In genomic region chr6:109236140-109237081, GRCh38 we compare ENCODE assay signal across 1 cellular context.
TF ChIP-seq lines count a peak whose summit lies in the region.

No MANE protein-coding gene starts in this region.

TF ChIP-seq in K562, 482 proteins besides CTCF, POLR2A, EP300 and RAD21 (continued from another document):
- no peak for TF ChIP-seq BRF1 (IDR thresholded peaks at IDR 0.05; ENCODE audit: borderline replicate concordance, extremely low read depth, insufficient read length)
- TF ChIP-seq ZNF583 (CRISPR knock-in tag; IDR thresholded peaks at IDR 0.05): 0 out of 2 replicates have a peak, but pooled peaks have one; percentile 18
- TF ChIP-seq, protein P1, sequence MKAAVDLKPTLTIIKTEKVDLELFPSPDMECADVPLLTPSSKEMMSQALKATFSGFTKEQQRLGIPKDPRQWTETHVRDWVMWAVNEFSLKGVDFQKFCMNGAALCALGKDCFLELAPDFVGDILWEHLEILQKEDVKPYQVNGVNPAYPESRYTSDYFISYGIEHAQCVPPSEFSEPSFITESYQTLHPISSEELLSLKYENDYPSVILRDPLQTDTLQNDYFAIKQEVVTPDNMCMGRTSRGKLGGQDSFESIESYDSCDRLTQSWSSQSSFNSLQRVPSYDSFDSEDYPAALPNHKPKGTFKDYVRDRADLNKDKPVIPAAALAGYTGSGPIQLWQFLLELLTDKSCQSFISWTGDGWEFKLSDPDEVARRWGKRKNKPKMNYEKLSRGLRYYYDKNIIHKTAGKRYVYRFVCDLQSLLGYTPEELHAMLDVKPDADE (conservative IDR thresholded peaks at IDR 0.05; ENCODE audit: control insufficient read depth, low read depth, low read length): peak; percentile 47; the same call in 1 of the 2 replicates
- TF ChIP-seq NR4A1 (CRISPR knock-in tag; IDR thresholded peaks at IDR 0.05): no peak
- peak; percentile 36; the same call in 1 of the 2 replicates for TF ChIP-seq NR4A1 (tag; IDR thresholded peaks at IDR 0.05)
- TF ChIP-seq CBFA2T3 (IDR thresholded peaks at IDR 0.05): peak; percentile 90
- 0 out of 2 replicates have a peak, but pooled peaks have one; percentile 12 for TF ChIP-seq GATAD2A (IDR thresholded peaks at IDR 0.05)
- TF ChIP-seq ZNF263 (CRISPR knock-in tag; IDR thresholded peaks at IDR 0.05; ENCODE audit: borderline replicate concordance): no peak
- TF ChIP-seq, protein P2, sequence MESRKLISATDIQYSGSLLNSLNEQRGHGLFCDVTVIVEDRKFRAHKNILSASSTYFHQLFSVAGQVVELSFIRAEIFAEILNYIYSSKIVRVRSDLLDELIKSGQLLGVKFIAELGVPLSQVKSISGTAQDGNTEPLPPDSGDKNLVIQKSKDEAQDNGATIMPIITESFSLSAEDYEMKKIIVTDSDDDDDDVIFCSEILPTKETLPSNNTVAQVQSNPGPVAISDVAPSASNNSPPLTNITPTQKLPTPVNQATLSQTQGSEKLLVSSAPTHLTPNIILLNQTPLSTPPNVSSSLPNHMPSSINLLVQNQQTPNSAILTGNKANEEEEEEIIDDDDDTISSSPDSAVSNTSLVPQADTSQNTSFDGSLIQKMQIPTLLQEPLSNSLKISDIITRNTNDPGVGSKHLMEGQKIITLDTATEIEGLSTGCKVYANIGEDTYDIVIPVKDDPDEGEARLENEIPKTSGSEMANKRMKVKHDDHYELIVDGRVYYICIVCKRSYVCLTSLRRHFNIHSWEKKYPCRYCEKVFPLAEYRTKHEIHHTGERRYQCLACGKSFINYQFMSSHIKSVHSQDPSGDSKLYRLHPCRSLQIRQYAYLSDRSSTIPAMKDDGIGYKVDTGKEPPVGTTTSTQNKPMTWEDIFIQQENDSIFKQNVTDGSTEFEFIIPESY (CRISPR knock-in tag; IDR thresholded peaks at IDR 0.05): peak; percentile 38; the same call in 1 of the 2 replicates
- TF ChIP-seq MTA2 (IDR thresholded peaks at IDR 0.05; ENCODE audit: low read depth): peak; percentile 44; the same call in 1 of the 2 replicates
- TF ChIP-seq NCOR1 (IDR thresholded peaks at IDR 0.05): peak; percentile 47
- TF ChIP-seq, protein P3, sequence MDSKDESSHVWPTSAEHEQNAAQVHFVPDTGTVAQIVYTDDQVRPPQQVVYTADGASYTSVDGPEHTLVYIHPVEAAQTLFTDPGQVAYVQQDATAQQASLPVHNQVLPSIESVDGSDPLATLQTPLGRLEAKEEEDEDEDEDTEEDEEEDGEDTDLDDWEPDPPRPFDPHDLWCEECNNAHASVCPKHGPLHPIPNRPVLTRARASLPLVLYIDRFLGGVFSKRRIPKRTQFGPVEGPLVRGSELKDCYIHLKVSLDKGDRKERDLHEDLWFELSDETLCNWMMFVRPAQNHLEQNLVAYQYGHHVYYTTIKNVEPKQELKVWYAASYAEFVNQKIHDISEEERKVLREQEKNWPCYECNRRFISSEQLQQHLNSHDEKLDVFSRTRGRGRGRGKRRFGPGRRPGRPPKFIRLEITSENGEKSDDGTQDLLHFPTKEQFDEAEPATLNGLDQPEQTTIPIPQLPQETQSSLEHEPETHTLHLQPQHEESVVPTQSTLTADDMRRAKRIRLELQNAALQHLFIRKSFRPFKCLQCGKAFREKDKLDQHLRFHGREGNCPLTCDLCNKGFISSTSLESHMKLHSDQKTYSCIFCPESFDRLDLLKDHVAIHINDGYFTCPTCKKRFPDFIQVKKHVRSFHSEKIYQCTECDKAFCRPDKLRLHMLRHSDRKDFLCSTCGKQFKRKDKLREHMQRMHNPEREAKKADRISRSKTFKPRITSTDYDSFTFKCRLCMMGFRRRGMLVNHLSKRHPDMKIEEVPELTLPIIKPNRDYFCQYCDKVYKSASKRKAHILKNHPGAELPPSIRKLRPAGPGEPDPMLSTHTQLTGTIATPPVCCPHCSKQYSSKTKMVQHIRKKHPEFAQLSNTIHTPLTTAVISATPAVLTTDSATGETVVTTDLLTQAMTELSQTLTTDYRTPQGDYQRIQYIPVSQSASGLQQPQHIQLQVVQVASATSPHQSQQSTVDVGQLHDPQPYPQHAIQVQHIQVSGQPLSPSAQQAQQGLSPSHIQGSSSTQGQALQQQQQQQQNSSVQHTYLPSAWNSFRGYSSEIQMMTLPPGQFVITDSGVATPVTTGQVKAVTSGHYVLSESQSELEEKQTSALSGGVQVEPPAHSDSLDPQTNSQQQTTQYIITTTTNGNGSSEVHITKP (IDR thresholded peaks at IDR 0.05; ENCODE audit: partially characterized antibody): peak; percentile 12
- no peak for TF ChIP-seq BDP1 (IDR thresholded peaks at IDR 0.05; ENCODE audit: insufficient read depth, insufficient read length)
- peak; percentile 67 for TF ChIP-seq GABPB1 (CRISPR knock-in tag; IDR thresholded peaks at IDR 0.05)
- peak; percentile 83 for TF ChIP-seq SMAD4 (CRISPR knock-in tag; conservative IDR thresholded peaks at IDR 0.05)
- no peak for TF ChIP-seq ZKSCAN3 (CRISPR knock-in tag; IDR thresholded peaks at IDR 0.05)
- TF ChIP-seq, protein P4, sequence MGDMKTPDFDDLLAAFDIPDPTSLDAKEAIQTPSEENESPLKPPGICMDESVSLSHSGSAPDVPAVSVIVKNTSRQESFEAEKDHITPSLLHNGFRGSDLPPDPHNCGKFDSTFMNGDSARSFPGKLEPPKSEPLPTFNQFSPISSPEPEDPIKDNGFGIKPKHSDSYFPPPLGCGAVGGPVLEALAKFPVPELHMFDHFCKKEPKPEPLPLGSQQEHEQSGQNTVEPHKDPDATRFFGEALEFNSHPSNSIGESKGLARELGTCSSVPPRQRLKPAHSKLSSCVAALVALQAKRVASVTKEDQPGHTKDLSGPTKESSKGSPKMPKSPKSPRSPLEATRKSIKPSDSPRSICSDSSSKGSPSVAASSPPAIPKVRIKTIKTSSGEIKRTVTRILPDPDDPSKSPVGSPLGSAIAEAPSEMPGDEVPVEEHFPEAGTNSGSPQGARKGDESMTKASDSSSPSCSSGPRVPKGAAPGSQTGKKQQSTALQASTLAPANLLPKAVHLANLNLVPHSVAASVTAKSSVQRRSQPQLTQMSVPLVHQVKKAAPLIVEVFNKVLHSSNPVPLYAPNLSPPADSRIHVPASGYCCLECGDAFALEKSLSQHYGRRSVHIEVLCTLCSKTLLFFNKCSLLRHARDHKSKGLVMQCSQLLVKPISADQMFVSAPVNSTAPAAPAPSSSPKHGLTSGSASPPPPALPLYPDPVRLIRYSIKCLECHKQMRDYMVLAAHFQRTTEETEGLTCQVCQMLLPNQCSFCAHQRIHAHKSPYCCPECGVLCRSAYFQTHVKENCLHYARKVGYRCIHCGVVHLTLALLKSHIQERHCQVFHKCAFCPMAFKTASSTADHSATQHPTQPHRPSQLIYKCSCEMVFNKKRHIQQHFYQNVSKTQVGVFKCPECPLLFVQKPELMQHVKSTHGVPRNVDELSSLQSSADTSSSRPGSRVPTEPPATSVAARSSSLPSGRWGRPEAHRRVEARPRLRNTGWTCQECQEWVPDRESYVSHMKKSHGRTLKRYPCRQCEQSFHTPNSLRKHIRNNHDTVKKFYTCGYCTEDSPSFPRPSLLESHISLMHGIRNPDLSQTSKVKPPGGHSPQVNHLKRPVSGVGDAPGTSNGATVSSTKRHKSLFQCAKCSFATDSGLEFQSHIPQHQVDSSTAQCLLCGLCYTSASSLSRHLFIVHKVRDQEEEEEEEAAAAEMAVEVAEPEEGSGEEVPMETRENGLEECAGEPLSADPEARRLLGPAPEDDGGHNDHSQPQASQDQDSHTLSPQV (IDR thresholded peaks at IDR 0.05): peak; percentile 62
- no peak for TF ChIP-seq ZNF146 (CRISPR knock-in tag; IDR thresholded peaks at IDR 0.05; ENCODE audit: unreplicated experiment)
- TF ChIP-seq, protein P5, sequence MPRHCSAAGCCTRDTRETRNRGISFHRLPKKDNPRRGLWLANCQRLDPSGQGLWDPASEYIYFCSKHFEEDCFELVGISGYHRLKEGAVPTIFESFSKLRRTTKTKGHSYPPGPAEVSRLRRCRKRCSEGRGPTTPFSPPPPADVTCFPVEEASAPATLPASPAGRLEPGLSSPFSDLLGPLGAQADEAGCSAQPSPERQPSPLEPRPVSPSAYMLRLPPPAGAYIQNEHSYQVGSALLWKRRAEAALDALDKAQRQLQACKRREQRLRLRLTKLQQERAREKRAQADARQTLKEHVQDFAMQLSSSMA (CRISPR knock-in tag; IDR thresholded peaks at IDR 0.05): no peak
- TF ChIP-seq PHF21A (IDR thresholded peaks at IDR 0.05; ENCODE audit: borderline replicate concordance, low read depth): no peak
- TF ChIP-seq PRMT5 (CRISPR knock-in tag; IDR thresholded peaks at IDR 0.05): no peak
- 0 out of 4 replicates have a peak, but pooled peaks of 1 of the 2 experiments have one; percentile 10 for TF ChIP-seq FOXK2 (conservative IDR thresholded peaks at IDR 0.05 in 1 of 2, IDR thresholded peaks at IDR 0.05 in 1 of 2; ENCODE audit: low read depth in 2 of 2)
- no peak for TF ChIP-seq ZNF717 (CRISPR knock-in tag; IDR thresholded peaks at IDR 0.05)
- TF ChIP-seq USF1 (CRISPR knock-in tag; IDR thresholded peaks at IDR 0.05): peak; percentile 25; the same call in 1 of the 2 replicates
- peak; percentile 25; the same call in 1 of the 2 replicates for TF ChIP-seq BRD4 (IDR thresholded peaks at IDR 0.05)
- TF ChIP-seq TCF3 (CRISPR knock-in tag; IDR thresholded peaks at IDR 0.05): peak; percentile 83
- TF ChIP-seq NFRKB (IDR thresholded peaks at IDR 0.05; ENCODE audit: low read depth): peak; percentile 73
- TF ChIP-seq ZEB2 (IDR thresholded peaks at IDR 0.05): peak; percentile 66
- TF ChIP-seq ZNF212 (CRISPR knock-in tag; IDR thresholded peaks at IDR 0.05): peak; percentile 34; the same call in 1 of the 2 replicates
- peak in 1 of 2 experiments; percentile 26; a peak in 2 of 4 replicates for TF ChIP-seq MAZ (CRISPR knock-in tag; conservative IDR thresholded peaks at IDR 0.05 in 1 of 2, IDR thresholded peaks at IDR 0.05 in 1 of 2)
- TF ChIP-seq SMARCA5 (IDR thresholded peaks at IDR 0.05): peak; percentile 53; the same call in 1 of the 2 replicates
- TF ChIP-seq CSDE1 (IDR thresholded peaks at IDR 0.05): 0 out of 4 replicates have a peak, but pooled peaks of 1 of the 2 experiments have one; percentile 46
- no peak for TF ChIP-seq SIN3A (IDR thresholded peaks at IDR 0.05; ENCODE audit: borderline replicate concordance in 2 of 2, control insufficient read depth in 1 of 2, low read depth in 2 of 2, low read length in 2 of 2)
- peak; percentile 34 for TF ChIP-seq SMC3 (conservative IDR thresholded peaks at IDR 0.05; ENCODE audit: insufficient read depth, low read depth, low read length)
- 0 out of 2 replicates have a peak, but pooled peaks have one; percentile 37 for TF ChIP-seq OTX1 (CRISPR knock-in tag; IDR thresholded peaks at IDR 0.05)
- 0 out of 2 replicates have a peak, but pooled peaks have one; percentile 15 for TF ChIP-seq ZNF830 (CRISPR knock-in tag; IDR thresholded peaks at IDR 0.05)
- 0 out of 2 replicates have a peak, but pooled peaks have one; percentile 5 for TF ChIP-seq SMARCA4 (IDR thresholded peaks at IDR 0.05)
- TF ChIP-seq PHF20 (IDR thresholded peaks at IDR 0.05; ENCODE audit: partially characterized antibody): peak; percentile 42
- TF ChIP-seq AFF1 (IDR thresholded peaks at IDR 0.05; ENCODE audit: low read depth in 1 of 2, partially characterized antibody in 2 of 2): peak in 1 of 2 experiments; percentile 52
